Comparison of ENCODE assay signal across 10 cellular contexts in genomic region chr7:28354601-28355062, GRCh38. TPM values are rescaled to one million over a fixed set of nuclear protein-coding genes. Genes with fewer than 3 reads are reported as not detected.
DNase-seq lines count a peak whose midpoint lies in the region; ATAC-seq and TF ChIP-seq lines count a peak whose summit lies in the region.
"Had no signal": no experiment of that assay in that cellular context is flagged by ENCODE, and none has a peak within 500 bp of the region (broad histone marks: within the 10 kb centered on the region; RNA-seq: fewer than 3 reads in every experiment).

No MANE protein-coding gene starts in this region.

- POLR2A ChIA-PET in IMR-90 (lab: Charles Lee; ENCODE audit: unreplicated experiment) = no interaction called here

- no peak overlapping the region; the same call in 2 of the 3 replicates for H2BK15ac ChIP-seq in IMR-90 (ENCODE audit: low read depth, low read length)

- no peak overlapping the region for H3K23ac ChIP-seq in IMR-90 (ENCODE audit: low read depth, low read length)

- H2AK9ac ChIP-seq in IMR-90 (replicated peaks; ENCODE audit: low read depth, low read length, poor library complexity) = no peak overlapping the region

- no peaks in the 10 kb centered on the region for H4K20me1 ChIP-seq in IMR-90 (ENCODE audit: insufficient read depth, low read length)

- H3K4me1 ChIP-seq in IMR-90 (ENCODE audit: control insufficient read depth, insufficient read depth, low read length) (peaks cover 9% of the 10 kb centered on the region), right cardiac atrium (ENCODE audit: control insufficient read depth, insufficient read depth, low read length) (no peaks in the 10 kb centered on the region)

- no peaks in the 10 kb centered on the region for H3K36me3 ChIP-seq in IMR-90 (ENCODE audit: control insufficient read depth, insufficient read depth, low read length)

- CTCF ChIA-PET in IMR-90 (lab: Yijun Ruan, JAX) = no interaction called here

- no peak overlapping the region; the same call in 1 of the 2 replicates for H4K5ac ChIP-seq in IMR-90 (ENCODE audit: low read depth, low read length)

- H3K27me3 ChIP-seq in IMR-90 (ENCODE audit: control insufficient read depth, insufficient read depth, low read length) (no peaks in the 10 kb centered on the region; the same call in 1 of the 2 replicates), right cardiac atrium (ENCODE audit: control insufficient read depth, insufficient read depth) (no peaks in the 10 kb centered on the region)

- in situ Hi-C loops in Caki2 (cut with HindIII; ENCODE audit: low pct_unique_long_range_greater_than_20kb, low sequenced_read_pairs) (no loop called here), IMR-90 (cut with MboI; ENCODE audit: low sequenced_read_pairs) (no loop called here), astrocyte of the cerebellum (cut with HindIII; ENCODE audit: low sequenced_read_pairs) (no loop called here)

- peaks cover 8% of the 10 kb centered on the region for H3K9me1 ChIP-seq in IMR-90 (ENCODE audit: insufficient read depth, low read length)

- H2BK20ac ChIP-seq in IMR-90 (ENCODE audit: low read depth, low read length) = 0 out of 2 replicates have a peak overlapping the region, but pooled peaks have one; percentile 24

- dilution Hi-C loops in IMR-90 (cut with HindIII; ENCODE audit: low sequenced_read_pairs, unreplicated experiment) = no loop called here

- peak; percentile 42 for ATAC-seq in IMR-90 (ENCODE audit: low read depth)
- ATAC-seq in right cardiac atrium = no peak
- no peak for ATAC-seq in Right ventricle myocardium inferior

- H3K4ac ChIP-seq in IMR-90 (ENCODE audit: low read depth, low read length) = no peak overlapping the region

- no peak overlapping the region for H3K4me3 ChIP-seq in IMR-90 (ENCODE audit: insufficient read depth, low read depth, low read length)
- no peak overlapping the region for H3K4me3 ChIP-seq in astrocyte of the cerebellum (ENCODE audit: low read depth, low read length)
- no peak overlapping the region for H3K4me3 ChIP-seq in right cardiac atrium (ENCODE audit: low read length)

- H3K9me3 ChIP-seq in IMR-90 (ENCODE audit: control insufficient read depth, insufficient read depth, low read length) = no peaks in the 10 kb centered on the region
- H3K9me3 ChIP-seq in right cardiac atrium (ENCODE audit: control insufficient read depth, low read length) = no peaks in the 10 kb centered on the region

- H3K9ac ChIP-seq in IMR-90 (ENCODE audit: low read depth, low read length) = no peak overlapping the region

- TF ChIP-seq CTCF in IMR-90 (conservative IDR thresholded peaks at IDR 0.05; ENCODE audit: low read depth, low read length) = no peak
- TF ChIP-seq CTCF in astrocyte of the cerebellum (IDR thresholded peaks at IDR 0.05; ENCODE audit: low read depth, low read length, missing control alignments) = no peak
- TF ChIP-seq CTCF in GM20000 (IDR thresholded peaks at IDR 0.05; ENCODE audit: extremely low read depth, missing control alignments) = no peak

- 36% methylated on average over 3 of the region's 5 CpGs; no CpG with 5 or more reads in 1 of the 2 experiments for WGBS in IMR-90 (ENCODE audit: extremely low coverage in 2 of 2, insufficient read length in 1 of 2), 2 experiments
- WGBS in right cardiac atrium = 88% methylated on average over 5 of the region's 5 CpGs

- TF ChIP-seq RAD21 in IMR-90 (IDR thresholded peaks at IDR 0.05; ENCODE audit: low read length) = no peak

- H3K79me1 ChIP-seq in IMR-90 (ENCODE audit: low read depth in 1 of 2, low read length in 2 of 2) = no peaks in the 10 kb centered on the region

- no peak overlapping the region for H3K4me2 ChIP-seq in IMR-90 (ENCODE audit: low read depth, low read length)

- H3K56ac ChIP-seq in IMR-90 (ENCODE audit: extremely low read depth, insufficient read depth, low read length) = no peak overlapping the region

- peak overlapping the region; percentile 3; the same call in 1 of the 2 replicates for H3K18ac ChIP-seq in IMR-90 (ENCODE audit: low read depth, low read length)

- peak overlapping the region; percentile 25; the same call in 1 of the 2 replicates for H2BK120ac ChIP-seq in IMR-90 (ENCODE audit: low read depth, low read length)

- H2AK5ac ChIP-seq in IMR-90 (ENCODE audit: low read depth, low read length) = no peak overlapping the region

- no peak overlapping the region for H3K14ac ChIP-seq in IMR-90 (replicated peaks; ENCODE audit: low read depth, low read length)

- no peak overlapping the region for H4K8ac ChIP-seq in IMR-90 (ENCODE audit: low read depth in 2 of 2, low read length in 2 of 2)

- TF ChIP-seq POLR2A in IMR-90 (IDR thresholded peaks at IDR 0.05; ENCODE audit: low read depth, low read length) = no peak

- intact Hi-C loops in IMR-90 (cut with micrococcal nuclease) (no loop called here), right cardiac atrium (cut with DNase I) (no loop called here), Right ventricle myocardium inferior (cut with DNase I) (no loop called here)

- BruUV-seq in IMR-90 (replicated peaks; lab: Mats Ljungman, UMichigan) = no TSS peak

- peak; percentile 92 for DNase-seq in Caki2 (ENCODE audit: low read depth)
- DNase-seq in IMR-90 = peak; percentile 99
- peak; percentile 55 for DNase-seq in astrocyte of the cerebellum (ENCODE audit: low read depth)
- DNase-seq in kidney tubule cell (ENCODE audit: low spot score) = peak; percentile 96
- no peak for DNase-seq in right cardiac atrium
- no peak for DNase-seq in Ammon's horn (ENCODE audit: low spot score)
- no peak for DNase-seq in GM20000 (ENCODE audit: low spot score)
- DNase-seq in Right ventricle myocardium inferior (ENCODE audit: missing footprints) = no peak
- DNase-seq: activated naive CD4-positive, alpha-beta T cell; NCI-H1694 treated with DMSO at 0.1 percent for 48 hours had no signal

- no peak overlapping the region; the same call in 1 of the 2 replicates for H4K91ac ChIP-seq in IMR-90 (ENCODE audit: insufficient read depth, low read depth, low read length)

- H2BK5ac ChIP-seq in IMR-90 (ENCODE audit: low read depth, low read length, poor library complexity, severe bottlenecking) = no peak overlapping the region

- peak overlapping the region; percentile 8; the same call in 1 of the 2 replicates for H3K27ac ChIP-seq in IMR-90 (ENCODE audit: insufficient read depth, low read length)
- H3K27ac ChIP-seq in right cardiac atrium (ENCODE audit: low read length) = no peak overlapping the region

- H2AFZ ChIP-seq in IMR-90 (replicated peaks; ENCODE audit: low read length, poor library complexity) = peak overlapping the region; percentile 6

TF ChIP-seq in IMR-90, 13 proteins besides CTCF, POLR2A, EP300 and RAD21:
- TF ChIP-seq MXI1 (IDR thresholded peaks at IDR 0.05; ENCODE audit: borderline replicate concordance, low read depth, low read length) (no peak), USF2 (IDR thresholded peaks at IDR 0.05; ENCODE audit: low read depth, low read length) (peak; percentile 64), ELK1 (IDR thresholded peaks at IDR 0.05; ENCODE audit: borderline replicate concordance, low read depth, low read length) (no peak), FOS (IDR thresholded peaks at IDR 0.05; ENCODE audit: low read depth, low read length) (peak; percentile 41), MAZ (IDR thresholded peaks at IDR 0.05; ENCODE audit: borderline replicate concordance, low read depth, low read length) (no peak), CEBPB (IDR thresholded peaks at IDR 0.05; ENCODE audit: low read depth, low read length) (0 out of 2 replicates have a peak, but pooled peaks have one; percentile 32)
TF ChIP-seq in IMR-90: peak in this region for 3.

RNA-seq across cellular contexts. Expression of gene CREB5, which starts 57.7 kb away (rescaled TPM):
- 15.2 and 28.2 TPM in 2 replicates for total RNA-seq in Caki2 (2014; rRNA removed; shearing (Covaris generic); ENCODE audit: low replicate concordance)
- total RNA-seq in IMR-90 (2012; rRNA removed) = 7.3 and 11.1 TPM in 2 replicates
- polyA plus RNA-seq in IMR-90 (2012; rRNA removed) = 13.1 and 17.9 TPM in 2 replicates
- polyA plus RNA-seq in IMR-90 (2012; cell fraction: cytosol; rRNA removed) = 8.1 and 23.7 TPM in 2 replicates
- polyA plus RNA-seq in IMR-90 (2012; cell fraction: nucleus; rRNA removed; ENCODE audit: low replicate concordance) = 66.8 and 78.4 TPM in 2 replicates
- 10 to 100 TPM in 1 of 4 donors, 1 to 10 TPM in 3; 4.0 to 10.8 (median 9.0) TPM for total RNA-seq in right cardiac atrium
- 20.4 TPM for polyA plus RNA-seq in right cardiac atrium
- total RNA-seq in Right ventricle myocardium inferior = 4.8 TPM

Comparison
In these comparisons a context has a peak if more than half of its experiments do, and no peak if none do; other contexts are left out.
1. DNase-seq: peak in Caki2 (single experiment), IMR-90 (single experiment), astrocyte of the cerebellum (single experiment) and kidney tubule cell (single experiment); none in right cardiac atrium (0 of 3), Ammon's horn (single experiment), GM20000 (single experiment) and Right ventricle myocardium inferior (single experiment).